ENCODE assay signal across 22 cellular contexts in the genomic region with DNA sequence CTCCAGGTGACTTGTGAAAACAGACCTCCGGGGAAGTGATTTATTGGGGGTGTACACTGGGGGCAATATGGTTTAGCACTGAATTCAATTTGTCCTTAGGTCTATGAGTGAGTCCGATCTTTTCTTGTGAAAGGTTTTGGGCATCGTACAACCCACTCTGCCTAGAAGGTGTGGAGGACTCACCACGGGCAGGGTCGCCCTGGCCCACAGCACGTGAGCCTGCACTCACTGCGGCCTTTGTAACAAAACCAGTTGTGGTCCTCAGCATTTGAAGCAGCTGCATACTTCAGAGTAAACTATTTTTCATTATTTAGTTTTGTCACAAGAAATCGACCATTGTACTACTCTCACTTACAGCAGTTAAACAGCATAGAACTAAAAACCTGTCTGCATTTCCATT.
DNase-seq lines count a peak whose midpoint lies in the region; ATAC-seq and TF ChIP-seq lines count a peak whose summit lies in the region.
"Had no signal": no experiment of that assay in that cellular context is flagged by ENCODE, and none has a peak within 500 bp of the region (broad histone marks: within the 10 kb centered on the region; RNA-seq: fewer than 3 reads in every experiment).

No MANE protein-coding gene starts in this region.

- intact Hi-C loops in activated CD8-positive, alpha-beta T cell treated with anti-CD3 and anti-CD28 coated beads for 36 hours (cut with micrococcal nuclease): no loop called here
- intact Hi-C loops in Caco-2 (cut with micrococcal nuclease; ENCODE audit: unreplicated experiment): no loop called here

- no peaks in the 10 kb centered on the region for H3K27me3 ChIP-seq in Caco-2 (replicated peaks; ENCODE audit: control insufficient read depth, insufficient read depth, low read length)
- no peaks in the 10 kb centered on the region for H3K27me3 ChIP-seq in effector memory CD4-positive, alpha-beta T cell (replicated peaks; ENCODE audit: control insufficient read depth, insufficient read depth, low read length, poor library complexity, severe bottlenecking)
- H3K27me3 ChIP-seq: adrenal gland, right atrium auricular region, SJCRH30, uterus had no signal

- TF ChIP-seq CTCF in activated CD8-positive, alpha-beta T cell treated with anti-CD3 and anti-CD28 coated beads for 36 hours (IDR thresholded peaks at IDR 0.05): no peak
- TF ChIP-seq CTCF in Caco-2 (IDR thresholded peaks at IDR 0.05; ENCODE audit: insufficient read depth in 1 of 2, low read depth in 1 of 2, low read length in 1 of 2, severe bottlenecking in 1 of 2, unreplicated experiment in 1 of 2): no peak
- TF ChIP-seq CTCF in brain (conservative IDR thresholded peaks at IDR 0.05): no peak
- no peak for TF ChIP-seq CTCF in nephron (IDR thresholded peaks at IDR 0.05; ENCODE audit: unreplicated experiment in 3 of 3)

- peak overlapping the region; percentile 9 for H3K27ac Mint-ChIP-seq in activated CD8-positive, alpha-beta T cell treated with anti-CD3 and anti-CD28 coated beads, Interleukin-2, amount 10 ng/mL, durations not matched to agents 7 days and 5 days
- no peak overlapping the region for H3K27ac Mint-ChIP-seq in activated CD8-positive, alpha-beta T cell treated with anti-CD3 and anti-CD28 coated beads for 36 hours
- H3K27ac Mint-ChIP-seq in Caco-2 (ENCODE audit: unreplicated experiment): no peak overlapping the region
- H3K27ac Mint-ChIP-seq in brain: peak overlapping the region; percentile 1 to 84 (median 43)
- H3K27ac Mint-ChIP-seq in nephron: peak overlapping the region; percentile 6 to 54 (median 6)
- H3K27ac Mint-ChIP-seq: CD8-positive, alpha-beta T cell; stimulated activated naive CD8-positive, alpha-beta T cell treated with anti-CD3 and anti-CD28 coated beads, Interleukin-15, Interleukin-2, amounts not matched to agents 100 ng/mL and 50 ng/mL, for 24 hours had no signal

- no peak overlapping the region for H3K27ac ChIP-seq in effector memory CD4-positive, alpha-beta T cell (ENCODE audit: insufficient read depth, low read length, poor library complexity, severe bottlenecking)
- H3K27ac ChIP-seq: A549, adrenal gland, right atrium auricular region, SJCRH30 had no signal

- TSS peak; percentile 44 for BruUV-seq in Caco-2 (replicated peaks; lab: Mats Ljungman, UMichigan)

- no peaks in the 10 kb centered on the region for H3K9me3 ChIP-seq in Caco-2
- no peaks in the 10 kb centered on the region for H3K9me3 ChIP-seq in effector memory CD4-positive, alpha-beta T cell (ENCODE audit: control insufficient read depth, low read length)
- H3K9me3 ChIP-seq: adrenal gland, right atrium auricular region, SJCRH30, uterus had no signal

- H3K36me3 Mint-ChIP-seq in activated CD8-positive, alpha-beta T cell treated with anti-CD3 and anti-CD28 coated beads, Interleukin-2, amount 10 ng/mL, durations not matched to agents 7 days and 5 days (ENCODE audit: low read depth): peaks cover 45% of the 10 kb centered on the region
- H3K36me3 Mint-ChIP-seq in activated CD8-positive, alpha-beta T cell treated with anti-CD3 and anti-CD28 coated beads for 36 hours (ENCODE audit: low read depth): peaks cover 21% of the 10 kb centered on the region
- H3K36me3 Mint-ChIP-seq in Caco-2 (ENCODE audit: insufficient read depth, unreplicated experiment) (peaks cover 13% of the 10 kb centered on the region), brain (peaks cover 51% of the 10 kb centered on the region), nephron (ENCODE audit: low read depth) (peaks cover 46% of the 10 kb centered on the region)

- CTCF ChIA-PET in activated CD8-positive, alpha-beta T cell treated with anti-CD3 and anti-CD28 coated beads, Interleukin-2, amount 10 ng/mL, durations not matched to agents 7 days and 5 days (lab: Charles Lee): interaction anchor here (1.5 to 1.9 kb wide), 2 partner anchors 41 to 240 kb away, joined by 3 to 6 read pairs; partner anchors contain the start of gene FES
- CTCF ChIA-PET in activated CD8-positive, alpha-beta T cell treated with anti-CD3 and anti-CD28 coated beads for 36 hours (lab: Charles Lee): no interaction called here
- CTCF ChIA-PET in Caco-2 (lab: Charles Lee): no interaction called here

- H3K4me3 Mint-ChIP-seq in activated CD8-positive, alpha-beta T cell treated with anti-CD3 and anti-CD28 coated beads, Interleukin-2, amount 10 ng/mL, durations not matched to agents 7 days and 5 days: no peak overlapping the region
- no peak overlapping the region for H3K4me3 Mint-ChIP-seq in activated CD8-positive, alpha-beta T cell treated with anti-CD3 and anti-CD28 coated beads for 36 hours
- no peak overlapping the region for H3K4me3 Mint-ChIP-seq in Caco-2 (ENCODE audit: unreplicated experiment)
- H3K4me3 Mint-ChIP-seq in brain: no peak overlapping the region
- H3K4me3 Mint-ChIP-seq in nephron: no peak overlapping the region
- H3K4me3 Mint-ChIP-seq: CD8-positive, alpha-beta T cell; stimulated activated naive CD8-positive, alpha-beta T cell treated with anti-CD3 and anti-CD28 coated beads, Interleukin-15, Interleukin-2, amounts not matched to agents 100 ng/mL and 50 ng/mL, for 24 hours; T-cell had no signal

- peaks cover 23% of the 10 kb centered on the region for H3K4me1 Mint-ChIP-seq in activated CD8-positive, alpha-beta T cell treated with anti-CD3 and anti-CD28 coated beads, Interleukin-2, amount 10 ng/mL, durations not matched to agents 7 days and 5 days (ENCODE audit: low read depth)
- peaks cover 16% of the 10 kb centered on the region for H3K4me1 Mint-ChIP-seq in activated CD8-positive, alpha-beta T cell treated with anti-CD3 and anti-CD28 coated beads for 36 hours (ENCODE audit: low read depth)
- peaks cover 10% of the 10 kb centered on the region for H3K4me1 Mint-ChIP-seq in Caco-2 (ENCODE audit: low read depth, unreplicated experiment)
- H3K4me1 Mint-ChIP-seq in brain: peaks cover 29% of the 10 kb centered on the region
- peaks cover 11% of the 10 kb centered on the region for H3K4me1 Mint-ChIP-seq in nephron

- peaks cover 13% of the 10 kb centered on the region for H3K4me1 ChIP-seq in Caco-2
- peaks cover 12% of the 10 kb centered on the region for H3K4me1 ChIP-seq in effector memory CD4-positive, alpha-beta T cell (ENCODE audit: control insufficient read depth, insufficient read depth, low read length, poor library complexity, severe bottlenecking)
- H3K4me1 ChIP-seq: SJCRH30 had no signal

- no peak for ATAC-seq in activated CD8-positive, alpha-beta T cell treated with anti-CD3 and anti-CD28 coated beads, Interleukin-2, amount 10 ng/mL, durations not matched to agents 7 days and 5 days
- ATAC-seq in activated CD8-positive, alpha-beta T cell treated with anti-CD3 and anti-CD28 coated beads for 36 hours: no peak
- no peak for ATAC-seq in HG03139 (IDR thresholded peaks at IDR 0.05; ENCODE audit: unreplicated experiment)
- ATAC-seq in HG03565 (IDR thresholded peaks at IDR 0.05; ENCODE audit: unreplicated experiment): no peak
- ATAC-seq: activated CD4-positive, CD25-positive, alpha-beta regulatory T cell treated with anti-CD3 and anti-CD28 coated beads, Interleukin-2, amount 50 U/mL, for 24 hours; CD8-positive, alpha-beta T cell; T-cell had no signal

- H3K27me3 Mint-ChIP-seq in activated CD8-positive, alpha-beta T cell treated with anti-CD3 and anti-CD28 coated beads, Interleukin-2, amount 10 ng/mL, durations not matched to agents 7 days and 5 days (ENCODE audit: low read depth): no peaks in the 10 kb centered on the region
- H3K27me3 Mint-ChIP-seq in activated CD8-positive, alpha-beta T cell treated with anti-CD3 and anti-CD28 coated beads for 36 hours: no peaks in the 10 kb centered on the region
- H3K27me3 Mint-ChIP-seq in Caco-2 (ENCODE audit: insufficient read depth, unreplicated experiment) (no peaks in the 10 kb centered on the region), brain (no peaks in the 10 kb centered on the region), nephron (ENCODE audit: low read depth) (no peaks in the 10 kb centered on the region)
- H3K27me3 Mint-ChIP-seq: stimulated activated naive CD8-positive, alpha-beta T cell treated with anti-CD3 and anti-CD28 coated beads, Interleukin-15, Interleukin-2, amounts not matched to agents 100 ng/mL and 50 ng/mL, for 24 hours; T-cell had no signal

- H3K9me3 Mint-ChIP-seq in activated CD8-positive, alpha-beta T cell treated with anti-CD3 and anti-CD28 coated beads, Interleukin-2, amount 10 ng/mL, durations not matched to agents 7 days and 5 days (ENCODE audit: insufficient read depth): no peaks in the 10 kb centered on the region
- no peaks in the 10 kb centered on the region for H3K9me3 Mint-ChIP-seq in activated CD8-positive, alpha-beta T cell treated with anti-CD3 and anti-CD28 coated beads for 36 hours
- H3K9me3 Mint-ChIP-seq in Caco-2 (ENCODE audit: unreplicated experiment) (no peaks in the 10 kb centered on the region), brain (peaks cover 0 to 2% (median 0%) of the 10 kb centered on the region in 5 experiments), nephron (no peaks in the 10 kb centered on the region)
- H3K9me3 Mint-ChIP-seq: CD8-positive, alpha-beta T cell; stimulated activated naive CD8-positive, alpha-beta T cell treated with anti-CD3 and anti-CD28 coated beads, Interleukin-15, Interleukin-2, amounts not matched to agents 100 ng/mL and 50 ng/mL, for 24 hours; T-cell had no signal

- no peak overlapping the region for H3K4me3 ChIP-seq in Caco-2 (ENCODE audit: low read depth, low read length)
- H3K4me3 ChIP-seq in effector memory CD4-positive, alpha-beta T cell (ENCODE audit: insufficient read depth, low read depth, low read length, poor library complexity, severe bottlenecking): no peak overlapping the region
- H3K4me3 ChIP-seq: A549, adrenal gland, right atrium auricular region, SJCRH30, uterus had no signal

- H3K36me3 ChIP-seq in Caco-2 (ENCODE audit: control insufficient read depth, insufficient read depth, low read length): no peaks in the 10 kb centered on the region
- H3K36me3 ChIP-seq in effector memory CD4-positive, alpha-beta T cell (ENCODE audit: control insufficient read depth, insufficient read depth, low read length): peaks cover 39% of the 10 kb centered on the region
- H3K36me3 ChIP-seq: uterus had no signal

- POLR2A ChIA-PET in activated CD8-positive, alpha-beta T cell treated with anti-CD3 and anti-CD28 coated beads, Interleukin-2, amount 10 ng/mL, durations not matched to agents 7 days and 5 days (lab: Charles Lee): no interaction called here
- POLR2A ChIA-PET in activated CD8-positive, alpha-beta T cell treated with anti-CD3 and anti-CD28 coated beads for 36 hours (lab: Charles Lee): no interaction called here
- POLR2A ChIA-PET in Caco-2 (lab: Charles Lee): no interaction called here

- peak; percentile 22 for DNase-seq in activated CD8-positive, alpha-beta T cell treated with anti-CD3 and anti-CD28 coated beads, Interleukin-2, amount 10 ng/mL, durations not matched to agents 7 days and 5 days
- no peak for DNase-seq in activated CD8-positive, alpha-beta T cell treated with anti-CD3 and anti-CD28 coated beads for 36 hours
- no peak for DNase-seq in Caco-2
- no peak for DNase-seq in effector memory CD4-positive, alpha-beta T cell
- DNase-seq: activated CD4-positive, alpha-beta T cell treated with anti-CD3 and anti-CD28 coated beads, Interleukin-2, amount 50 U/mL, for 4 hours; activated T-cell treated with anti-CD3 and anti-CD28 coated beads for 4 hours; adrenal gland; CD8-positive, alpha-beta T cell; NCI-H1048; NCI-H1694 treated with DMSO at 0.1 percent for 48 hours; SJCRH30; small intestine; T-cell; uterus had no signal

Comparison
In these comparisons a context has a peak if more than half of its experiments do, and no peak if none do; other contexts are left out.
1. H3K27ac Mint-ChIP-seq: peak in activated CD8-positive, alpha-beta T cell treated with anti-CD3 and anti-CD28 coated beads, Interleukin-2, amount 10 ng/mL, durations not matched to agents 7 days and 5 days (single experiment), brain (5 of 5) and nephron (3 of 3); none in activated CD8-positive, alpha-beta T cell treated with anti-CD3 and anti-CD28 coated beads for 36 hours (single experiment) and Caco-2 (single experiment).